In the genomic region with DNA sequence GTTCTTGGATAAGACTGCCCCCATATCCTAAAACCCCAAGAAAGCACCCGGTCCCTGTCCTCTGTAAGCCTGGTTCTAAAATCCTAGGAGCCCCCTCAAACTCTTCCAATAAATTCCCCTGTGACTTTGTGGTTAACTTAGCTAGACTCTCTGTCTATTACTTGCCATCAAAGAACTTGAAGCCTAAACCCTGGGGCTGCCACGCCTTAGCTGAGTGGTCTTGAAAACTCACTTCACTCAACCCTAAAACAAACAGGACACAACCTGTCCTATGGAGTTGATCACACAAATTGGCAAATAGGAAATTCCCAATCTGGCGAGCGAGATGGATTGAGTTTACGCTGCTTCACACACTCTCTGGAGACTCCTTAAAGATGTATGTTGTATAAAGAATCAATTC, we compare ENCODE assay signal across 21 cellular contexts.
A peak's percentile ranks its signal among the peaks of the same experiment; 100 is the strongest.
DNase-seq lines count a peak whose midpoint lies in the region; ATAC-seq, FAIRE-seq and TF ChIP-seq lines count a peak whose summit lies in the region.
"Had no signal": no experiment of that assay in that cellular context is flagged by ENCODE, and none has a peak within 500 bp of the region (broad histone marks: within the 10 kb centered on the region; RNA-seq: fewer than 3 reads in every experiment).

No MANE protein-coding gene starts in this region.

- H2AFZ ChIP-seq in DND-41 (ENCODE audit: low read depth, low read length) (no peak overlapping the region), keratinocyte (ENCODE audit: control insufficient read depth, low read length) (peak overlapping the region; percentile 59)

- H3K4me1 Mint-ChIP-seq in endothelial cell (ENCODE audit: unreplicated experiment) = peaks cover 49% of the 10 kb centered on the region
- H3K4me1 Mint-ChIP-seq in effector memory CD8-positive, alpha-beta T cell (ENCODE audit: low read depth in 2 of 2) = peaks cover 0 to 5% of the 10 kb centered on the region in 2 donors
- H3K4me1 Mint-ChIP-seq: IgD-negative memory B cell had no signal

- peak; percentile 52; the same call in 1 of the 3 replicates for ATAC-seq in DND-41 (ENCODE audit: insufficient read depth, low read depth)
- ATAC-seq in right lobe of liver = no peak
- ATAC-seq in effector memory CD8-positive, alpha-beta T cell (replicated peaks) = no peak

- H3K9me3 ChIP-seq in DND-41 (ENCODE audit: insufficient read depth, low read length, severe bottlenecking) = peaks cover 10% of the 10 kb centered on the region
- H3K9me3 ChIP-seq in keratinocyte (ENCODE audit: control insufficient read depth, low read depth, low read length) = no peaks in the 10 kb centered on the region
- no peaks in the 10 kb centered on the region for H3K9me3 ChIP-seq in sigmoid colon
- H3K9me3 ChIP-seq in right lobe of liver = no peaks in the 10 kb centered on the region
- H3K9me3 ChIP-seq in ovary = no peaks in the 10 kb centered on the region

- H3K4me3 ChIP-seq in DND-41 (ENCODE audit: low read depth in 1 of 2, low read length in 2 of 2) (no peak overlapping the region), keratinocyte (ENCODE audit: control insufficient read depth in 2 of 3, extremely low read depth in 1 of 3, insufficient read depth in 2 of 3, low read depth in 1 of 3, low read length in 3 of 3) (peak overlapping the region in 1 of 3 experiments; percentile 8), sigmoid colon (no peak overlapping the region), right lobe of liver (no peak overlapping the region), ovary (no peak overlapping the region)

- H3K27me3 ChIP-seq in DND-41 (ENCODE audit: insufficient read depth, low read length, poor library complexity) (no peaks in the 10 kb centered on the region), keratinocyte (ENCODE audit: control insufficient read depth, extremely low read depth, insufficient read depth, low read length) (no peaks in the 10 kb centered on the region), sigmoid colon (no peaks in the 10 kb centered on the region), right lobe of liver (no peaks in the 10 kb centered on the region), ovary (no peaks in the 10 kb centered on the region)

- H4K20me1 ChIP-seq in DND-41 (ENCODE audit: insufficient read depth, low read length) (no peaks in the 10 kb centered on the region), keratinocyte (ENCODE audit: control insufficient read depth, extremely low read depth, insufficient read depth, low read length) (no peaks in the 10 kb centered on the region)

- no peak for TF ChIP-seq EP300 in sigmoid colon (IDR thresholded peaks at IDR 0.05)
- no peak for TF ChIP-seq EP300 in ovary (IDR thresholded peaks at IDR 0.05)

- H3K4me1 ChIP-seq in DND-41 (ENCODE audit: insufficient read depth, low read length) = peaks cover 20% of the 10 kb centered on the region
- peaks cover 20% of the 10 kb centered on the region for H3K4me1 ChIP-seq in keratinocyte (ENCODE audit: control insufficient read depth, extremely low read depth, insufficient read depth, low read length)
- peaks cover 0 to 64% (median 43%) of the 10 kb centered on the region in 4 donors for H3K4me1 ChIP-seq in sigmoid colon
- peaks cover 0 to 17% (median 3%) of the 10 kb centered on the region in 4 donors for H3K4me1 ChIP-seq in right lobe of liver
- peaks cover 3% of the 10 kb centered on the region for H3K4me1 ChIP-seq in ovary (ENCODE audit: insufficient read depth)

- DNase-seq in DND-41 (no peak), endothelial cell (ENCODE audit: low spot score) (no peak), keratinocyte (ENCODE audit: low read depth, low spot score) (peak; percentile 32), sigmoid colon (no peak), right lobe of liver (no peak), ovary (no peak), SW480 (ENCODE audit: low spot score) (no peak)
- no peak for DNase-seq in effector memory CD8-positive, alpha-beta T cell
- DNase-seq: Karpas-422, NCI-H1694 treated with DMSO at 0.1 percent for 48 hours, NCI-H2081 treated with DMSO at 0.1 percent for 48 hours, NCI-H446 treated with DMSO at 0.1 percent for 48 hours, NCI-H526 treated with DMSO at 0.1 percent for 48 hours, OCI-M1, Right ventricle myocardium superior had no signal

- H3K79me2 ChIP-seq in DND-41 (ENCODE audit: insufficient read depth, low read length) (no peaks in the 10 kb centered on the region), keratinocyte (ENCODE audit: control insufficient read depth, insufficient read depth, low read length) (no peaks in the 10 kb centered on the region)

- intact Hi-C loops in sigmoid colon (cut with DNase I) = no loop called here
- intact Hi-C loops in right lobe of liver (cut with DNase I) = no loop called here
- intact Hi-C loops in ovary (cut with DNase I) = no loop called here

- peaks cover 18% of the 10 kb centered on the region for H3K36me3 Mint-ChIP-seq in endothelial cell (ENCODE audit: low read depth, unreplicated experiment)
- peaks cover 9% of the 10 kb centered on the region for H3K36me3 Mint-ChIP-seq in effector memory CD8-positive, alpha-beta T cell (ENCODE audit: insufficient read depth)

- peak overlapping the region; percentile 71 for H3K27ac Mint-ChIP-seq in endothelial cell (ENCODE audit: unreplicated experiment)
- no peak overlapping the region for H3K27ac Mint-ChIP-seq in effector memory CD8-positive, alpha-beta T cell
- H3K27ac Mint-ChIP-seq: IgD-negative memory B cell had no signal

- H3K4me2 ChIP-seq in DND-41 (ENCODE audit: insufficient read depth, low read length) = no peak overlapping the region
- peak overlapping the region; percentile 61 for H3K4me2 ChIP-seq in keratinocyte (ENCODE audit: control insufficient read depth, extremely low read depth, insufficient read depth, low read depth, low read length)

- no peak overlapping the region for H3K4me3 Mint-ChIP-seq in endothelial cell (ENCODE audit: unreplicated experiment)
- H3K4me3 Mint-ChIP-seq in effector memory CD8-positive, alpha-beta T cell = no peak overlapping the region
- H3K4me3 Mint-ChIP-seq: IgD-negative memory B cell had no signal

- peak; percentile 57 for FAIRE-seq in keratinocyte (lab: Jason Lieb, UNC)
- FAIRE-seq: A204.1, G401.6, GM12892, GM18507, H54 had no signal

- H3K27me3 Mint-ChIP-seq in endothelial cell (ENCODE audit: unreplicated experiment) = peaks cover 8% of the 10 kb centered on the region
- peaks cover 32 to 38% of the 10 kb centered on the region in 2 donors for H3K27me3 Mint-ChIP-seq in effector memory CD8-positive, alpha-beta T cell

- dilution Hi-C loops in keratinocyte (cut with MboI; ENCODE audit: extremely low pct_ligation_motif_present, low sequenced_read_pairs) = no loop called here

- H3K36me3 ChIP-seq in DND-41 (ENCODE audit: insufficient read depth, low read length) = no peaks in the 10 kb centered on the region
- no peaks in the 10 kb centered on the region for H3K36me3 ChIP-seq in keratinocyte (ENCODE audit: control insufficient read depth in 2 of 2, extremely low read depth in 1 of 2, insufficient read depth in 2 of 2, low read length in 2 of 2)
- no peaks in the 10 kb centered on the region for H3K36me3 ChIP-seq in sigmoid colon
- H3K36me3 ChIP-seq in right lobe of liver = no peaks in the 10 kb centered on the region
- no peaks in the 10 kb centered on the region for H3K36me3 ChIP-seq in ovary

- no peaks in the 10 kb centered on the region for H3K9me3 Mint-ChIP-seq in endothelial cell (ENCODE audit: unreplicated experiment)
- no peaks in the 10 kb centered on the region for H3K9me3 Mint-ChIP-seq in effector memory CD8-positive, alpha-beta T cell

- no peak for TF ChIP-seq CTCF in DND-41 (IDR thresholded peaks at IDR 0.05; ENCODE audit: borderline replicate concordance, extremely low read depth, low read length, poor library complexity, severe bottlenecking)
- TF ChIP-seq CTCF in endothelial cell (IDR thresholded peaks at IDR 0.05; ENCODE audit: unreplicated experiment) = no peak
- no peak for TF ChIP-seq CTCF in keratinocyte (optimal IDR thresholded peaks at IDR 0.05 in 1 of 3, IDR thresholded peaks at IDR 0.05 in 1 of 3, conservative IDR thresholded peaks at IDR 0.05 in 1 of 3; ENCODE audit: extremely low read depth in 1 of 3, insufficient read depth in 2 of 3, low read length in 3 of 3)
- TF ChIP-seq CTCF in sigmoid colon (IDR thresholded peaks at IDR 0.05) = no peak
- TF ChIP-seq CTCF in right lobe of liver (IDR thresholded peaks at IDR 0.05) = no peak
- TF ChIP-seq CTCF in ovary (IDR thresholded peaks at IDR 0.05) = no peak

- no peak overlapping the region for H3K27ac ChIP-seq in DND-41 (ENCODE audit: low read length)
- H3K27ac ChIP-seq in keratinocyte (ENCODE audit: control insufficient read depth, insufficient read depth, low read length) = peak overlapping the region; percentile 30
- H3K27ac ChIP-seq in sigmoid colon = peak overlapping the region in 3 of 4 donors; percentile 3 to 97 (median 96)
- no peak overlapping the region for H3K27ac ChIP-seq in right lobe of liver
- H3K27ac ChIP-seq in ovary = no peak overlapping the region

- no peaks in the 10 kb centered on the region for H3K9me1 ChIP-seq in keratinocyte (ENCODE audit: control insufficient read depth, extremely low read depth, insufficient read depth, low read length)

- no peak for TF ChIP-seq POLR2A in sigmoid colon (IDR thresholded peaks at IDR 0.05)
- TF ChIP-seq POLR2A in right lobe of liver (IDR thresholded peaks at IDR 0.05) = no peak
- TF ChIP-seq POLR2A in ovary (IDR thresholded peaks at IDR 0.05) = no peak

- 94 to 95% methylated on average over 5 of the region's 5 CpGs for WGBS in sigmoid colon, 2 donors
- 100% methylated on average over 5 of the region's 5 CpGs for WGBS in right lobe of liver (ENCODE audit: insufficient coverage, low coverage, low lambda C conversion rate, missing lambda C conversion rate)
- WGBS in ovary, 3 donors = 96 to 98% (median 97%) methylated on average over 5 of the region's 5 CpGs

- H3K9ac ChIP-seq in DND-41 (ENCODE audit: low read depth, low read length) (no peak overlapping the region), keratinocyte (ENCODE audit: control insufficient read depth, extremely low read depth, insufficient read depth, low read length) (peak overlapping the region; percentile 23)

Comparison
In these comparisons a context has a peak if more than half of its experiments do, and no peak if none do; other contexts are left out.
1. H3K27ac ChIP-seq: peak in keratinocyte (single experiment) and sigmoid colon (3 of 4); none in DND-41 (single experiment), right lobe of liver (0 of 3) and ovary (0 of 2).